ENCODE assay signal across 18 cellular contexts in the genomic region with DNA sequence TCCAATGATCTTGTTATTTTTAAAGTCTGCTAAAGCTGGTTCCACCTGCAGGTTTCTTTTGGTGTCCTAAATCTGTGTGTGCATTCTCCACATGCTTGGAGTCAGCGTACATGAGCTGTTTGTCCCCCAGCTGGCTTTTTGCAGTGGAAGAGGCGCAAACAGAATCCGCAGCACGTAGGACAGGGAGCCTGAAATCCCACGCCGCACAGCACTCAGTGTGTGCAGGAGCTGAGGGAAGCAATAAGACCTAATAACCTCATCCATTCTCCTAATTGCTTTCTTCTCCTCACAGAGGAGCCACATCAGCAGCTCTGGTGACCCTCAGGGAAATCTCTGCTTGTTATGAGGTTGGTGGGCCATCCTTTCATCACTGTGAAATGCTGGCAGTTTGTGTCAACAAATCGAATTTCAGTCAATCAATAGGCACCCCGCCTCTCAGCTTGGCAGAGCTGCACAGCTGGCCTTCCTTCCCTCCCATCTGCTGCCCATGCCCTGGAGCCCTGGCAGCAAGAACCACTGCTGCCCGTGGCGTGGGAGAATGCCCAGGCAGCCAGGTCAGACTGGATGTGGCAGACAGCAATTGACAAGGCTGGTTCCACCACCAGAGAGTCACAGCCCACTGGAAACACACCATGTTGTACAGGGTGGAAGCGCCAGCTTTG.
A peak's percentile ranks its signal among the peaks of the same experiment; 100 is the strongest.
DNase-seq lines count a peak whose midpoint lies in the region.
"Had no signal": no experiment of that assay in that cellular context is flagged by ENCODE, and none has a peak within 500 bp of the region (broad histone marks: within the 10 kb centered on the region; RNA-seq: fewer than 3 reads in every experiment).

No MANE protein-coding gene starts in this region.

- no peaks in the 10 kb centered on the region for H3K27me3 ChIP-seq in layer of hippocampus (ENCODE audit: control insufficient read depth, insufficient read depth, low read length)

- H3K27ac ChIP-seq in angular gyrus (ENCODE audit: low read depth, low read length) = peak overlapping the region; percentile 78
- peak overlapping the region; percentile 58 for H3K27ac ChIP-seq in layer of hippocampus (ENCODE audit: low read depth, low read length)
- H3K27ac ChIP-seq: C4-2B had no signal

- DNase-seq in ELF-1 (ENCODE audit: low read depth, low spot score) (peak; percentile 40), retina (peak; percentile 33), DMS79 (lab: John Stamatoyannopoulos, UW) (no peak), NCI-H2196 (lab: John Stamatoyannopoulos, UW; ENCODE audit: unreplicated experiment) (no peak)
- no peak for DNase-seq in activated CD4-positive, alpha-beta T cell treated with anti-CD3 and anti-CD28 coated beads, Interleukin-2, amount 50 U/mL, for 1 hour
- DNase-seq: Caco-2; CD8-positive, alpha-beta T cell; DND-41; H7; Karpas-422; NCI-H1105; NCI-H1436 treated with DMSO at 0.1 percent for 48 hours; NCI-H187 treated with DMSO at 0.1 percent for 48 hours; NCI-H2171 treated with DMSO at 0.1 percent for 48 hours; SHP77 treated with DMSO at 0.1 percent for 48 hours had no signal

Comparison
In these comparisons a context has a peak if more than half of its experiments do, and no peak if none do; other contexts are left out.
1. DNase-seq: peak in ELF-1 (single experiment) and retina (single experiment); none in DMS79 (single experiment), NCI-H2196 (single experiment) and activated CD4-positive, alpha-beta T cell treated with anti-CD3 and anti-CD28 coated beads, Interleukin-2, amount 50 U/mL, for 1 hour (single experiment).